Comparison of ENCODE assay signal across 22 cellular contexts in the genomic region with DNA sequence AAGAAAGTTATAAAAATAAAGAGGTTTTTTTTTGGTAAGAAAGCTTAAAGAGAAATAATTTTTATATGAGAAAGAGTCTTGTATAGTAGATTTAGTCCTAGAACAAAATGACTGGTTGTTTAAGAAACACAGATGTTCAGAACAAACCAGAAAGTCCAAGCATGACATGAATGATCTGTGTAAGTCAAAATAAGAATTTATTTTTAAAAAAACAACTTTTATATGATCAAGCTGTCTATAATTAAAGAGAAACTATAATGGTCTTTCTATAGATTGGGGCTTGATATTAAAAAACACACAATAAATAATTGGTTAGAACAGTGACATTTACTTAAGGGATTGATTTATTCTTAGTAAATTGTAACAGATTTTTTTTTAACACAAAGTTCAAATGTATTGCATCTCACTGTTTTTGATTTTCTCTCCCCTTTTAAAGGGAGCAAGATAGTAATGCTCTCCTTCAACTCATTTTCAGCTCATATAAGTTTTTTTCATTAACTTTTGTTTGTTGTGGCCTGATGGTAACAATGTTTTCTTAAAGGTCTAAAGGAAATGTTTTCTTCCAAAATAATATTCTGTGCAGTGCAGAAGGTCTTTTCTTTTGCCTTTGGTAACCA.
"Had no signal": no experiment of that assay in that cellular context is flagged by ENCODE, and none has a peak within 500 bp of the region (broad histone marks: within the 10 kb centered on the region; RNA-seq: fewer than 3 reads in every experiment).

No MANE protein-coding gene starts in this region.

- H3K27ac ChIP-seq: adrenal gland, breast epithelium, PC-9 had no signal

- H3K27ac Mint-ChIP-seq: activated CD8-positive, alpha-beta T cell treated with anti-CD3 and anti-CD28 coated beads for 36 hours; activated naive CD8-positive, alpha-beta T cell treated with anti-CD3 and anti-CD28 coated beads, Interleukin-2, amount 10 ng/mL, durations not matched to agents 7 days and 5 days; T-helper 1 cell treated with Interleukin-12 subunit alpha and Interleukin-12 subunit beta and Interleukin-4 antibody, amounts not matched to agents 30 μg/mL and 1 μg/mL, for 36 hours had no signal

- H3K4me3 ChIP-seq: adrenal gland, breast epithelium, PC-9 had no signal

- H3K36me3 Mint-ChIP-seq: activated naive CD8-positive, alpha-beta T cell treated with anti-CD3 and anti-CD28 coated beads, Interleukin-2, amount 10 ng/mL, durations not matched to agents 7 days and 5 days had no signal

- H3K27me3 ChIP-seq: adrenal gland, breast epithelium had no signal

- H3K27me3 Mint-ChIP-seq: activated CD8-positive, alpha-beta T cell treated with anti-CD3 and anti-CD28 coated beads for 36 hours; activated naive CD8-positive, alpha-beta T cell treated with anti-CD3 and anti-CD28 coated beads, Interleukin-2, amount 10 ng/mL, durations not matched to agents 7 days and 5 days had no signal

- ATAC-seq: activated CD4-positive, CD25-positive, alpha-beta regulatory T cell treated with anti-CD3 and anti-CD28 coated beads, Interleukin-2, amount 50 U/mL, for 24 hours; activated CD8-positive, alpha-beta T cell treated with anti-CD3 and anti-CD28 coated beads for 36 hours had no signal

- H3K4me3 Mint-ChIP-seq: activated CD8-positive, alpha-beta T cell treated with anti-CD3 and anti-CD28 coated beads for 36 hours; activated naive CD8-positive, alpha-beta T cell treated with anti-CD3 and anti-CD28 coated beads, Interleukin-2, amount 10 ng/mL, durations not matched to agents 7 days and 5 days; T-helper 1 cell treated with Interleukin-12 subunit alpha and Interleukin-12 subunit beta and Interleukin-4 antibody, amounts not matched to agents 30 μg/mL and 1 μg/mL, for 36 hours had no signal

- DNase-seq: activated CD4-positive, alpha-beta T cell treated with anti-CD3 and anti-CD28 coated beads for 4 hours; activated CD8-positive, alpha-beta memory T cell treated with anti-CD3 and anti-CD28 coated beads, Interleukin-2, amount 50 U/mL, for 4 hours; activated CD8-positive, alpha-beta T cell treated with anti-CD3 and anti-CD28 coated beads for 36 hours; activated naive CD4-positive, alpha-beta T cell treated with anti-CD3 and anti-CD28 coated beads, Interleukin-2, amount 50 U/mL, for 16 hours; activated naive CD8-positive, alpha-beta T cell treated with anti-CD3 and anti-CD28 coated beads, Interleukin-2, amount 10 ng/mL, durations not matched to agents 7 days and 5 days; activated T-cell treated with anti-CD3 and anti-CD28 coated beads, Interleukin-2, amount 50 U/mL, for 1 hour; adrenal gland; aorta; caudate nucleus; Kasumi-1; NCI-H1105 treated with DMSO at 0.1 percent for 48 hours; NCI-H1436 treated with DMSO at 0.1 percent for 48 hours; NCI-H187 treated with DMSO at 0.1 percent for 48 hours; NCI-H2081 treated with DMSO at 0.1 percent for 48 hours; NCI-H345; NCI-H510A; NCI-H526 treated with DMSO at 0.1 percent for 48 hours; PC-9; SHP77 treated with DMSO at 0.1 percent for 48 hours had no signal

- H3K36me3 ChIP-seq: adrenal gland, breast epithelium had no signal

- H3K4me1 ChIP-seq: adrenal gland, breast epithelium had no signal

- H3K4me1 Mint-ChIP-seq: activated naive CD8-positive, alpha-beta T cell treated with anti-CD3 and anti-CD28 coated beads, Interleukin-2, amount 10 ng/mL, durations not matched to agents 7 days and 5 days had no signal

- H3K9me3 ChIP-seq: adrenal gland had no signal
